17 cellular contexts compared by ENCODE assay signal in the genomic region with DNA sequence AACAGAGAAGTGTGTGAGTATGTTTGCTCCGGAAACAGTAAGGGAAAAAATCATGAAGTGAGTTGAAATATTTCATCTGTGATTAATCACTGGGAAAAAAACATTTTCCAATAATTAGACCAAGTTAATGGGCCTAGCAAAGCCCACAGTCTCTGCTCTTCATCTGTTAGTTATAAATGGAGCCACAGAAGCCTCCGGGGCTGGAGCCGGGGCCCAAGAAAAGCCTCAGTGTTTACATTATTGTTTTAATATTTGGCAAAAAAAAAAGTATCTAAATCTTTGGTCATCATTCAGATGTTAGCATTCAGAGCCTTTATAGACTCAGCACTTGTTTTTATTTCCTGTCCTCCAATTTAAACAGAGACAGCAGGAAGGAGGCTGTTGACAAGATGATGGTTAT.
"Had no signal": no experiment of that assay in that cellular context is flagged by ENCODE, and none has a peak within 500 bp of the region (broad histone marks: within the 10 kb centered on the region; RNA-seq: fewer than 3 reads in every experiment).

No MANE protein-coding gene starts in this region.

- H3K4me3 ChIP-seq: dorsolateral prefrontal cortex, lower lobe of right lung, pancreas, right lobe of liver, suprapubic skin, transverse colon, upper lobe of right lung, uterus had no signal

- H3K9me3 ChIP-seq: lower lobe of right lung, neutrophil, pancreas, right lobe of liver, suprapubic skin, transverse colon, upper lobe of right lung, uterus had no signal

- H3K36me3 ChIP-seq: lower lobe of right lung, neutrophil, pancreas, right lobe of liver, suprapubic skin, transverse colon, upper lobe of right lung, uterus had no signal

- H3K27me3 ChIP-seq: dorsolateral prefrontal cortex, neutrophil, pancreas, right lobe of liver, suprapubic skin, transverse colon, upper lobe of right lung, uterus had no signal

- DNase-seq: dorsolateral prefrontal cortex; effector CD4-positive, alpha-beta T cell; left ventricle myocardium superior; lower lobe of right lung; naive thymus-derived CD8-positive, alpha-beta T cell; pancreas; right lobe of liver; small intestine; stimulated activated CD4-positive, alpha-beta T cell treated with anti-CD3 and anti-CD28 coated beads, Interleukin-15, amount 100 ng/mL, for 24 hours; stimulated activated CD4-positive, alpha-beta T cell treated with anti-CD3 and anti-CD28 coated beads, Interleukin-2, amount 100 ng/mL, for 48 hours; stimulated activated naive B cell treated with anti-CD40 and anti-IgM and Interleukin-4, amounts not matched to agents 10 μg/mL and 1 μg/mL and 100 μg/mL, for 72 hours; stimulated activated naive CD8-positive, alpha-beta T cell treated with anti-CD3 and anti-CD28 coated beads, Interleukin-15, amount 100 ng/mL, for 72 hours; transverse colon; upper lobe of right lung; uterus had no signal

- H3K4me1 ChIP-seq: lower lobe of right lung, pancreas, right lobe of liver, suprapubic skin, transverse colon, upper lobe of right lung, uterus had no signal

- ATAC-seq: left ventricle myocardium superior; lower lobe of right lung; naive thymus-derived CD8-positive, alpha-beta T cell; pancreas; right lobe of liver; stimulated activated naive B cell treated with anti-CD40 and anti-IgM and Interleukin-4, amounts not matched to agents 10 μg/mL and 1 μg/mL and 100 μg/mL, for 72 hours; stimulated activated naive CD8-positive, alpha-beta T cell treated with anti-CD3 and anti-CD28 coated beads, Interleukin-15, amount 100 ng/mL, for 72 hours; upper lobe of right lung had no signal

- H3K27ac ChIP-seq: dorsolateral prefrontal cortex, lower lobe of right lung, neutrophil, pancreas, right lobe of liver, suprapubic skin, transverse colon, upper lobe of right lung, uterus had no signal
